In the genomic region with DNA sequence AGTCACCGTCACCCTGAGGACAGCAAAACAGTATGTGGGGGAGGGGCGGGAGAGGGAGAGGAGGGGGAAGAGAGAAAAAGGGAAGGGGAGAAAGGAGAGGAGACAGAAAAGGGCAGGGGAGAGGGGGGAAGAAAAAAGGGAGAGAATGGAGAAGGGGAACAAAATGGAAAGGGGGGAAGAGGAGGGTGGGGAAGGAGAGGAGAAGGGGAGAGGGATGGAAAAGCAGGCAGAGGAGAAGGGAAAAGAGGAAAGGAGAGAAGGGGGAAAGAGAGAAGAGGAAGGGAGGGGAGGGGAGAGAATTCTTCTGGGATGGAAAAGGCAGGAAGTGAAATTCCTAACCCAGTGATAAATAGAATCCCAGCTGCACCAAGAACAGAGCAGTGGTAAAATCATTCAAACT, we compare ENCODE assay signal across 15 cellular contexts.
DNase-seq lines count a peak whose midpoint lies in the region; ATAC-seq and TF ChIP-seq lines count a peak whose summit lies in the region.
"Had no signal": no experiment of that assay in that cellular context is flagged by ENCODE, and none has a peak within 500 bp of the region (broad histone marks: within the 10 kb centered on the region; RNA-seq: fewer than 3 reads in every experiment).

No MANE protein-coding gene starts in this region.

- H3K9me3 Mint-ChIP-seq in activated CD4-positive, alpha-beta T cell treated with anti-CD3 and anti-CD28 coated beads, Interleukin-2, amount 10 ng/mL, durations not matched to agents 7 days and 5 days, result no peaks in the 10 kb centered on the region
- peaks cover 4% of the 10 kb centered on the region for H3K9me3 Mint-ChIP-seq in activated naive CD8-positive, alpha-beta T cell treated with anti-CD3 and anti-CD28 coated beads for 36 hours
- H3K9me3 Mint-ChIP-seq in natural killer cell, result no peaks in the 10 kb centered on the region

- TF ChIP-seq CTCF in KMS-11 (conservative IDR thresholded peaks at IDR 0.05; ENCODE audit: low read depth, low read length), result no peak
- no peak for TF ChIP-seq CTCF in natural killer cell (IDR thresholded peaks at IDR 0.05)

- H3K27me3 Mint-ChIP-seq in activated CD4-positive, alpha-beta T cell treated with anti-CD3 and anti-CD28 coated beads, Interleukin-2, amount 10 ng/mL, durations not matched to agents 7 days and 5 days, result no peaks in the 10 kb centered on the region
- no peaks in the 10 kb centered on the region for H3K27me3 Mint-ChIP-seq in activated naive CD8-positive, alpha-beta T cell treated with anti-CD3 and anti-CD28 coated beads for 36 hours
- H3K27me3 Mint-ChIP-seq in natural killer cell (ENCODE audit: low read depth in 2 of 2), result peaks cover 0 to 15% of the 10 kb centered on the region in 2 donors

- peak overlapping the region; percentile 99 for H3K27ac Mint-ChIP-seq in activated CD4-positive, alpha-beta T cell treated with anti-CD3 and anti-CD28 coated beads, Interleukin-2, amount 10 ng/mL, durations not matched to agents 7 days and 5 days
- H3K27ac Mint-ChIP-seq in activated naive CD8-positive, alpha-beta T cell treated with anti-CD3 and anti-CD28 coated beads for 36 hours, result no peak overlapping the region
- H3K27ac Mint-ChIP-seq in natural killer cell, result peak overlapping the region; percentile 94

- POLR2A ChIA-PET in activated CD4-positive, alpha-beta T cell treated with anti-CD3 and anti-CD28 coated beads, Interleukin-2, amount 10 ng/mL, durations not matched to agents 7 days and 5 days (lab: Charles Lee), result interaction anchor here (0.6 kb wide), 1 partner anchor 1050 kb away, joined by 4 read pairs; no protein-coding TSS in a partner anchor

- intact Hi-C loops in natural killer cell (cut with micrococcal nuclease), result no loop called here

- H4K20me1 ChIP-seq in KMS-11 (ENCODE audit: insufficient read depth), result no peaks in the 10 kb centered on the region

- peak overlapping the region; percentile 80 for H3K4me3 Mint-ChIP-seq in activated CD4-positive, alpha-beta T cell treated with anti-CD3 and anti-CD28 coated beads, Interleukin-2, amount 10 ng/mL, durations not matched to agents 7 days and 5 days
- peak overlapping the region; percentile 82 for H3K4me3 Mint-ChIP-seq in activated naive CD8-positive, alpha-beta T cell treated with anti-CD3 and anti-CD28 coated beads for 36 hours
- peak overlapping the region; percentile 6 for H3K4me3 Mint-ChIP-seq in natural killer cell

- ATAC-seq in natural killer cell (no peak), HG02970 (IDR thresholded peaks at IDR 0.05; ENCODE audit: low FRiP score, unreplicated experiment) (no peak)
- ATAC-seq: left lung had no signal

- H3K36me3 Mint-ChIP-seq in activated CD4-positive, alpha-beta T cell treated with anti-CD3 and anti-CD28 coated beads, Interleukin-2, amount 10 ng/mL, durations not matched to agents 7 days and 5 days (ENCODE audit: low read depth), result peaks cover 13% of the 10 kb centered on the region
- peaks cover 24% of the 10 kb centered on the region for H3K36me3 Mint-ChIP-seq in activated naive CD8-positive, alpha-beta T cell treated with anti-CD3 and anti-CD28 coated beads for 36 hours
- no peaks in the 10 kb centered on the region for H3K36me3 Mint-ChIP-seq in natural killer cell

- no peak overlapping the region for H2AFZ ChIP-seq in KMS-11 (ENCODE audit: low read depth)

- H3K4me1 Mint-ChIP-seq in activated CD4-positive, alpha-beta T cell treated with anti-CD3 and anti-CD28 coated beads, Interleukin-2, amount 10 ng/mL, durations not matched to agents 7 days and 5 days, result peaks cover 77% of the 10 kb centered on the region
- peaks cover 63% of the 10 kb centered on the region for H3K4me1 Mint-ChIP-seq in activated naive CD8-positive, alpha-beta T cell treated with anti-CD3 and anti-CD28 coated beads for 36 hours
- H3K4me1 Mint-ChIP-seq in natural killer cell, result peaks cover 30 to 59% of the 10 kb centered on the region in 2 donors

- peak overlapping the region; percentile 91 for H3K9ac ChIP-seq in KMS-11

- peak overlapping the region; percentile 93 for H3K4me2 ChIP-seq in KMS-11

- H3K27ac ChIP-seq in KMS-11, result peak overlapping the region; percentile 98
- H3K27ac ChIP-seq: left lung had no signal

- H3K4me3 ChIP-seq in KMS-11 (IDR thresholded peaks at IDR 0.05; ENCODE audit: insufficient read depth, low read depth, low read length), result no peak overlapping the region
- H3K4me3 ChIP-seq: left lung had no signal

- no peak for DNase-seq in activated CD4-positive, alpha-beta T cell treated with anti-CD3 and anti-CD28 coated beads, Interleukin-2, amount 10 ng/mL, durations not matched to agents 7 days and 5 days
- DNase-seq in activated CD4-positive, alpha-beta T cell treated with anti-CD3 and anti-CD28 coated beads for 48 hours, result no peak
- DNase-seq in activated naive CD8-positive, alpha-beta T cell treated with anti-CD3 and anti-CD28 coated beads for 36 hours, result no peak
- no peak for DNase-seq in natural killer cell
- no peak for DNase-seq in NCI-H2107 treated with DMSO at 0.1 percent for 48 hours (lab: John Stamatoyannopoulos, UW; ENCODE audit: unreplicated experiment)
- no peak for DNase-seq in inferior parietal cortex (ENCODE audit: extremely low spot score)
- DNase-seq: HCEC 1CT; hypothalamus; KG1; left lung; NCI-H1436 treated with DMSO at 0.1 percent for 48 hours; OCI-M1; stimulated activated naive CD4-positive, alpha-beta T cell treated with Interleukin-2 at 50 U/mL for 16 hours had no signal

- peaks cover 28% of the 10 kb centered on the region for H3K79me2 ChIP-seq in KMS-11 (ENCODE audit: insufficient read depth, low read depth)

- no peaks in the 10 kb centered on the region for H3K36me3 ChIP-seq in KMS-11 (ENCODE audit: insufficient read depth)
- H3K36me3 ChIP-seq: left lung had no signal

- CTCF ChIA-PET in activated CD4-positive, alpha-beta T cell treated with anti-CD3 and anti-CD28 coated beads, Interleukin-2, amount 10 ng/mL, durations not matched to agents 7 days and 5 days (lab: Charles Lee), result interaction anchor here (1.0 to 2.0 kb wide), 4 partner anchors 8 to 23 kb away, joined by 3 to 6 read pairs (median 4); no protein-coding TSS in a partner anchor

- peaks cover 60% of the 10 kb centered on the region for H3K4me1 ChIP-seq in KMS-11 (ENCODE audit: low read depth, poor library complexity, severe bottlenecking)

- H3K27me3 ChIP-seq in KMS-11 (ENCODE audit: insufficient read depth, low read depth), result no peaks in the 10 kb centered on the region
- H3K27me3 ChIP-seq: left lung had no signal

Comparison
In these comparisons a context has a peak if more than half of its experiments do, and no peak if none do; other contexts are left out.
1. H3K4me3 Mint-ChIP-seq: peak in every context shown above with its lines; median percentile 82 in activated naive CD8-positive, alpha-beta T cell treated with anti-CD3 and anti-CD28 coated beads for 36 hours; 80 in activated CD4-positive, alpha-beta T cell treated with anti-CD3 and anti-CD28 coated beads, Interleukin-2, amount 10 ng/mL, durations not matched to agents 7 days and 5 days; 6 in natural killer cell.